ENCODE assay signal across 9 cellular contexts in genomic region chr16:88809676-88810165, GRCh38. TPM values are rescaled to one million over a fixed set of nuclear protein-coding genes. Genes with fewer than 3 reads are reported as not detected.
DNase-seq lines count a peak whose midpoint lies in the region; ATAC-seq and TF ChIP-seq lines count a peak whose summit lies in the region.
"Had no signal": no experiment of that assay in that cellular context is flagged by ENCODE, and none has a peak within 500 bp of the region (broad histone marks: within the 10 kb centered on the region; RNA-seq: fewer than 3 reads in every experiment).

No MANE protein-coding gene starts in this region.

- peaks cover 64% of the 10 kb centered on the region for H4K20me1 ChIP-seq in DND-41 (ENCODE audit: insufficient read depth, low read length)

- H3K27me3 Mint-ChIP-seq in activated T-helper 1 cell treated with anti-CD3 and anti-CD28 coated beads, Interleukin-12 subunit alpha, Interleukin-12 subunit beta, Interleukin-2, Interleukin-4 antibody, amounts not matched to agents 30 ng/mL and 10 ng/mL and 1 ng/mL, durations not matched to agents 14 hours and 24 hours and 36 hours (ENCODE audit: insufficient read depth), result no peaks in the 10 kb centered on the region

- peak overlapping the region; percentile 93 for H3K27ac ChIP-seq in DND-41 (ENCODE audit: low read length)
- H3K27ac ChIP-seq in HL-60 (replicated peaks), result peak overlapping the region; percentile 93
- peak overlapping the region in 2 of 4 donors; percentile 12 to 96 for H3K27ac ChIP-seq in sigmoid colon

- peaks cover 62% of the 10 kb centered on the region for H3K36me3 ChIP-seq in DND-41 (ENCODE audit: insufficient read depth, low read length)
- H3K36me3 ChIP-seq in sigmoid colon, result peaks cover 0 to 21% (median 5%) of the 10 kb centered on the region in 4 donors

- WGBS in sigmoid colon, 2 donors, result 71 to 82% methylated on average over 10 of the region's 10 CpGs

- H3K4me2 ChIP-seq in DND-41 (ENCODE audit: insufficient read depth, low read length), result peak overlapping the region; percentile 98

- H3K4me1 Mint-ChIP-seq in activated T-helper 1 cell treated with anti-CD3 and anti-CD28 coated beads, Interleukin-12 subunit alpha, Interleukin-12 subunit beta, Interleukin-2, Interleukin-4 antibody, amounts not matched to agents 30 ng/mL and 10 ng/mL and 1 ng/mL, durations not matched to agents 14 hours and 24 hours and 36 hours (ENCODE audit: low read depth), result peaks cover 11% of the 10 kb centered on the region

- TF ChIP-seq CTCF in DND-41 (IDR thresholded peaks at IDR 0.05; ENCODE audit: borderline replicate concordance, extremely low read depth, low read length, poor library complexity, severe bottlenecking) (no peak), HL-60 (IDR thresholded peaks at IDR 0.05; ENCODE audit: insufficient read depth, low read length) (no peak), sigmoid colon (IDR thresholded peaks at IDR 0.05) (no peak)

- H3K9ac ChIP-seq in DND-41 (ENCODE audit: low read depth, low read length), result peak overlapping the region; percentile 84

- no peaks in the 10 kb centered on the region for H3K9me3 ChIP-seq in DND-41 (ENCODE audit: insufficient read depth, low read length, severe bottlenecking)
- H3K9me3 ChIP-seq in sigmoid colon, result no peaks in the 10 kb centered on the region

- ATAC-seq in DND-41 (ENCODE audit: insufficient read depth, low read depth), result peak; percentile 8

- no peak for TF ChIP-seq EP300 in sigmoid colon (IDR thresholded peaks at IDR 0.05)

- no peak overlapping the region for H2AFZ ChIP-seq in DND-41 (ENCODE audit: low read depth, low read length)

- H3K9me3 Mint-ChIP-seq in activated T-helper 1 cell treated with anti-CD3 and anti-CD28 coated beads, Interleukin-12 subunit alpha, Interleukin-12 subunit beta, Interleukin-2, Interleukin-4 antibody, amounts not matched to agents 30 ng/mL and 10 ng/mL and 1 ng/mL, durations not matched to agents 14 hours and 24 hours and 36 hours, result no peaks in the 10 kb centered on the region

- no peaks in the 10 kb centered on the region for H3K27me3 ChIP-seq in DND-41 (ENCODE audit: insufficient read depth, low read length, poor library complexity)
- H3K27me3 ChIP-seq in HL-60 (ENCODE audit: insufficient read depth, poor library complexity, severe bottlenecking), result no peaks in the 10 kb centered on the region
- no peaks in the 10 kb centered on the region for H3K27me3 ChIP-seq in sigmoid colon

- H3K27ac Mint-ChIP-seq in activated T-helper 1 cell treated with anti-CD3 and anti-CD28 coated beads, Interleukin-12 subunit alpha, Interleukin-12 subunit beta, Interleukin-2, Interleukin-4 antibody, amounts not matched to agents 30 ng/mL and 10 ng/mL and 1 ng/mL, durations not matched to agents 14 hours and 24 hours and 36 hours, result peak overlapping the region; percentile 40

- no peak for TF ChIP-seq POLR2A in sigmoid colon (IDR thresholded peaks at IDR 0.05)

- peaks cover 72% of the 10 kb centered on the region for H3K79me2 ChIP-seq in DND-41 (ENCODE audit: insufficient read depth, low read length)

- intact Hi-C loops in activated T-helper 1 cell treated with anti-CD3 and anti-CD28 coated beads, Interleukin-12 subunit alpha, Interleukin-12 subunit beta, Interleukin-2, Interleukin-4 antibody, amounts not matched to agents 30 ng/mL and 10 ng/mL and 1 ng/mL, durations not matched to agents 14 hours and 24 hours and 36 hours (cut with micrococcal nuclease), result loop anchor here (2.0 to 5.0 kb wide), 2 partner anchors 27 to 753 kb away; partner anchors contain the start of gene RPL13
- intact Hi-C loops in sigmoid colon (cut with DNase I), result loop anchor here (5.0 kb wide), 1 partner anchor 133 kb away; no protein-coding TSS in a partner anchor

- DNase-seq in DND-41 (no peak), HL-60 (ENCODE audit: low read depth in 1 of 2, low spot score in 1 of 2) (no peak), myocyte (ENCODE audit: low read depth) (peak; percentile 54), DMS114 treated with DMSO at 0.1 percent for 48 hours (lab: John Stamatoyannopoulos, UW; ENCODE audit: unreplicated experiment) (no peak), COLO668 (lab: John Stamatoyannopoulos, UW; ENCODE audit: unreplicated experiment) (no peak), NOMO-1 treated with dmso at 0.1 percent for 144 hours (lab: John Stamatoyannopoulos, UW; ENCODE audit: unreplicated experiment) (no peak), sigmoid colon (no peak)
- no peak for DNase-seq in activated T-helper 1 cell treated with anti-CD3 and anti-CD28 coated beads, Interleukin-12 subunit alpha, Interleukin-12 subunit beta, Interleukin-2, Interleukin-4 antibody, amounts not matched to agents 30 ng/mL and 10 ng/mL and 1 ng/mL, durations not matched to agents 14 hours and 24 hours and 36 hours (ENCODE audit: low spot score)
- DNase-seq: NCI-H524 treated with DMSO at 0.1 percent for 48 hours had no signal

- H3K4me1 ChIP-seq in DND-41 (ENCODE audit: insufficient read depth, low read length), result peaks cover 74% of the 10 kb centered on the region
- peaks cover 0 to 38% (median 31%) of the 10 kb centered on the region in 4 donors for H3K4me1 ChIP-seq in sigmoid colon

- H3K36me3 Mint-ChIP-seq in activated T-helper 1 cell treated with anti-CD3 and anti-CD28 coated beads, Interleukin-12 subunit alpha, Interleukin-12 subunit beta, Interleukin-2, Interleukin-4 antibody, amounts not matched to agents 30 ng/mL and 10 ng/mL and 1 ng/mL, durations not matched to agents 14 hours and 24 hours and 36 hours (ENCODE audit: low read depth), result peaks cover 13% of the 10 kb centered on the region

- H3K4me3 ChIP-seq in DND-41 (ENCODE audit: low read depth in 1 of 2, low read length in 2 of 2) (peak overlapping the region in 1 of 2 experiments; percentile 93; a peak in 3 of 4 replicates), HL-60 (replicated peaks; ENCODE audit: insufficient read depth, low read length) (peak overlapping the region; percentile 63), sigmoid colon (no peak overlapping the region)

- H3K4me3 Mint-ChIP-seq in activated T-helper 1 cell treated with anti-CD3 and anti-CD28 coated beads, Interleukin-12 subunit alpha, Interleukin-12 subunit beta, Interleukin-2, Interleukin-4 antibody, amounts not matched to agents 30 ng/mL and 10 ng/mL and 1 ng/mL, durations not matched to agents 14 hours and 24 hours and 36 hours, result peak overlapping the region; percentile 90

RNA-seq across cellular contexts. Expression of gene APRT, which starts 2.0 kb away (rescaled TPM):
- 301 and 303 TPM in 2 replicates for total RNA-seq in activated T-helper 1 cell treated with anti-CD3 and anti-CD28 coated beads, Interleukin-12 subunit alpha, Interleukin-12 subunit beta, Interleukin-2, Interleukin-4 antibody, amounts not matched to agents 30 ng/mL and 10 ng/mL and 1 ng/mL, durations not matched to agents 14 hours and 24 hours and 36 hours
- 86.9 and 89.3 TPM in 2 replicates for total RNA-seq in myocyte
- polyA plus RNA-seq in myocyte (2012), result 123 TPM
- total RNA-seq in sigmoid colon, result 10 to 100 TPM; 56.6 to 78.3 (median 62.5) TPM
- polyA plus RNA-seq in sigmoid colon, result 100 to 1,000 TPM; 245 to 329 (median 294) TPM

RNA-seq across cellular contexts. Expression of gene CDT1, which starts 6.1 kb away (rescaled TPM):
- 95.4 and 97.3 TPM in 2 replicates for total RNA-seq in activated T-helper 1 cell treated with anti-CD3 and anti-CD28 coated beads, Interleukin-12 subunit alpha, Interleukin-12 subunit beta, Interleukin-2, Interleukin-4 antibody, amounts not matched to agents 30 ng/mL and 10 ng/mL and 1 ng/mL, durations not matched to agents 14 hours and 24 hours and 36 hours
- total RNA-seq in myocyte, result 0.16 and 1.9 TPM in 2 replicates
- 0.74 TPM for polyA plus RNA-seq in myocyte (2012)
- total RNA-seq in sigmoid colon, result 1 to 10 TPM in 1 of 4 donors, under 1 TPM in 2, not detected in 1; 0.71 to 3.0 (median 0.81) TPM
- polyA plus RNA-seq in sigmoid colon, result 10 to 100 TPM in 1 of 3 donors, 1 to 10 TPM in 2; 3.6 to 17.4 (median 6.9) TPM

RNA-seq across cellular contexts. Expression of gene PIEZO1, which starts 24.7 kb away (rescaled TPM):
- 214 and 217 TPM in 2 replicates for total RNA-seq in activated T-helper 1 cell treated with anti-CD3 and anti-CD28 coated beads, Interleukin-12 subunit alpha, Interleukin-12 subunit beta, Interleukin-2, Interleukin-4 antibody, amounts not matched to agents 30 ng/mL and 10 ng/mL and 1 ng/mL, durations not matched to agents 14 hours and 24 hours and 36 hours
- total RNA-seq in myocyte (198 and 238 TPM in 2 replicates), sigmoid colon (100 to 1,000 TPM in 3 of 4 donors, 10 to 100 TPM in 1; 97.4 to 242 (median 158) TPM)
- polyA plus RNA-seq in myocyte (2012), result 246 TPM
- 100 to 1,000 TPM in 1 of 3 donors, 10 to 100 TPM in 2; 18.0 to 169 (median 29.4) TPM for polyA plus RNA-seq in sigmoid colon

RNA-seq across cellular contexts. Expression of gene GALNS, which starts 47.0 kb away (rescaled TPM):
- total RNA-seq in activated T-helper 1 cell treated with anti-CD3 and anti-CD28 coated beads, Interleukin-12 subunit alpha, Interleukin-12 subunit beta, Interleukin-2, Interleukin-4 antibody, amounts not matched to agents 30 ng/mL and 10 ng/mL and 1 ng/mL, durations not matched to agents 14 hours and 24 hours and 36 hours, result 21.9 and 23.8 TPM in 2 replicates
- total RNA-seq in myocyte, result 26.8 and 34.8 TPM in 2 replicates
- polyA plus RNA-seq in myocyte (2012), result 32.0 TPM
- 10 to 100 TPM in 3 of 4 donors, 1 to 10 TPM in 1; 6.7 to 50.4 (median 11.4) TPM for total RNA-seq in sigmoid colon
- 10 to 100 TPM in 1 of 3 donors, 1 to 10 TPM in 2; 6.2 to 32.4 (median 9.0) TPM for polyA plus RNA-seq in sigmoid colon

RNA-seq across cellular contexts. Expression of gene TRAPPC2L, which starts 47.2 kb away (rescaled TPM):
- 63.1 and 65.4 TPM in 2 replicates for total RNA-seq in activated T-helper 1 cell treated with anti-CD3 and anti-CD28 coated beads, Interleukin-12 subunit alpha, Interleukin-12 subunit beta, Interleukin-2, Interleukin-4 antibody, amounts not matched to agents 30 ng/mL and 10 ng/mL and 1 ng/mL, durations not matched to agents 14 hours and 24 hours and 36 hours
- total RNA-seq in myocyte (60.1 and 69.5 TPM in 2 replicates), sigmoid colon (10 to 100 TPM; 30.7 to 42.1 (median 39.3) TPM)
- 216 TPM for polyA plus RNA-seq in myocyte (2012)
- polyA plus RNA-seq in sigmoid colon, result 10 to 100 TPM; 42.1 to 56.5 (median 46.0) TPM

Comparison
In these comparisons a context has a peak if more than half of its experiments do, and no peak if none do; other contexts are left out.
1. RNA of gene CDT1, which starts 6.1 kb away (total RNA-seq): 95.4 to 97.3 TPM in activated T-helper 1 cell treated with anti-CD3 and anti-CD28 coated beads, Interleukin-12 subunit alpha, Interleukin-12 subunit beta, Interleukin-2, Interleukin-4 antibody, amounts not matched to agents 30 ng/mL and 10 ng/mL and 1 ng/mL, durations not matched to agents 14 hours and 24 hours and 36 hours; 0.71 to 3.0 TPM in sigmoid colon and 0.16 to 1.9 TPM in myocyte; every median in the first group is over 10 times any median in the second.